Comparison of ENCODE assay signal across 24 cellular contexts in the genomic region with DNA sequence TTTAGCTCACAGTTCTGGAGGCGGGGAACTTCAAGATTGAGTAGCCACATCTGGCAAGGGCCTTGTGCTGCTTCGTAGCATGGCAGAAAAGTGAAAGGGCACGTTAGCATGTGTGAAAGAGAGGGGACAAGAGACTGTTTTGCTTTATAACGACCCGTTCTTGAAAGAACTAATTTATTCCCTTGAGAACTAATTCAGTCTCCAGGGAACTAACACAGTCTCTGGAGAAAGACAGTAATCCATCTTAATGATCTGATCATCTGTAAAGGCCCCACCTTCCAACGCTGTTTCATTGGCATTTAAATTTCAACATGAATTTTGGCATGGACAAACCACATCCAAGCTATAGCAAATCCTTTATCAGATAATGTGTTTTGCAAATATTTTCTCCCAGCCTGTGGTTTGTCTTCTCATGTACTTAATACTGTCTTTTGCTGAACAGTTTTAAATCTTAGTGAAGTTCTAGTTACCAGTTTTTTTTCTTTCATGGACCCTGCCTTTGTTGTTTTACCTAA. TPM values are rescaled to one million over a fixed set of nuclear protein-coding genes. Genes with fewer than 3 reads are reported as not detected.
DNase-seq lines count a peak whose midpoint lies in the region; ATAC-seq lines count a peak whose summit lies in the region.
"Had no signal": no experiment of that assay in that cellular context is flagged by ENCODE, and none has a peak within 500 bp of the region (broad histone marks: within the 10 kb centered on the region; RNA-seq: fewer than 3 reads in every experiment).

No MANE protein-coding gene starts in this region.

- H3K4me2 ChIP-seq in Karpas-422 (ENCODE audit: low read depth, low read length, poor library complexity, severe bottlenecking), result no peak overlapping the region
- H3K4me2 ChIP-seq: SK-N-SH had no signal

- peaks cover 14% of the 10 kb centered on the region for H3K36me3 Mint-ChIP-seq in activated naive CD8-positive, alpha-beta T cell
- H3K36me3 Mint-ChIP-seq in activated naive CD8-positive, alpha-beta T cell treated with anti-CD3 and anti-CD28 coated beads for 36 hours, result peaks cover 41% of the 10 kb centered on the region
- H3K36me3 Mint-ChIP-seq in activated naive CD8-positive, alpha-beta T cell treated with anti-CD3 and anti-CD28 coated beads, Interleukin-2, amount 50 U/mL, for 24 hours (ENCODE audit: low read depth), result peaks cover 60% of the 10 kb centered on the region

- no peaks in the 10 kb centered on the region for H3K9me2 ChIP-seq in Karpas-422 (replicated peaks; ENCODE audit: insufficient read depth, low read length)
- H3K9me2 ChIP-seq: SK-N-SH had no signal

- H3K9me3 Mint-ChIP-seq in activated naive CD8-positive, alpha-beta T cell (ENCODE audit: low read depth), result no peaks in the 10 kb centered on the region
- no peaks in the 10 kb centered on the region for H3K9me3 Mint-ChIP-seq in activated naive CD8-positive, alpha-beta T cell treated with anti-CD3 and anti-CD28 coated beads for 36 hours
- H3K9me3 Mint-ChIP-seq in activated naive CD8-positive, alpha-beta T cell treated with anti-CD3 and anti-CD28 coated beads, Interleukin-2, amount 50 U/mL, for 24 hours, result no peaks in the 10 kb centered on the region
- H3K9me3 Mint-ChIP-seq: CD8-positive, alpha-beta memory T cell; H9; HFFc6 had no signal

- no peak for ATAC-seq in activated naive CD8-positive, alpha-beta T cell treated with anti-CD3 and anti-CD28 coated beads, Interleukin-2, amount 50 U/mL, for 24 hours
- ATAC-seq in HG03135 (IDR thresholded peaks at IDR 0.05; ENCODE audit: unreplicated experiment), result no peak

- no peaks in the 10 kb centered on the region for H3K9me3 ChIP-seq in Karpas-422 (ENCODE audit: low read length)
- H3K9me3 ChIP-seq: SK-N-SH had no signal

- peaks cover 8% of the 10 kb centered on the region; the same call in 1 of the 2 replicates for H3K4me1 ChIP-seq in Karpas-422 (ENCODE audit: low read length)

- H3K4me3 Mint-ChIP-seq in activated naive CD8-positive, alpha-beta T cell, result no peak overlapping the region
- H3K4me3 Mint-ChIP-seq in activated naive CD8-positive, alpha-beta T cell treated with anti-CD3 and anti-CD28 coated beads for 36 hours, result no peak overlapping the region
- H3K4me3 Mint-ChIP-seq in activated naive CD8-positive, alpha-beta T cell treated with anti-CD3 and anti-CD28 coated beads, Interleukin-2, amount 50 U/mL, for 24 hours, result no peak overlapping the region
- H3K4me3 Mint-ChIP-seq: B cell; CD8-positive, alpha-beta memory T cell; H9; HFFc6 had no signal

- peak overlapping the region; percentile 1 for H3K27ac Mint-ChIP-seq in activated naive CD8-positive, alpha-beta T cell
- no peak overlapping the region for H3K27ac Mint-ChIP-seq in activated naive CD8-positive, alpha-beta T cell treated with anti-CD3 and anti-CD28 coated beads for 36 hours
- peak overlapping the region; percentile 31 for H3K27ac Mint-ChIP-seq in activated naive CD8-positive, alpha-beta T cell treated with anti-CD3 and anti-CD28 coated beads, Interleukin-2, amount 50 U/mL, for 24 hours
- H3K27ac Mint-ChIP-seq: B cell, H9, HFFc6 had no signal

- peaks cover 41% of the 10 kb centered on the region for H3K36me3 ChIP-seq in Karpas-422 (ENCODE audit: insufficient read depth, low read length)

- H3K27me3 ChIP-seq in Karpas-422 (ENCODE audit: low read length), result no peaks in the 10 kb centered on the region

- H2AFZ ChIP-seq in Karpas-422 (ENCODE audit: low read length), result no peak overlapping the region
- H2AFZ ChIP-seq: GM23248 had no signal

- no peak overlapping the region for H3K4me3 ChIP-seq in Karpas-422 (ENCODE audit: low read length)
- H3K4me3 ChIP-seq: GM23248 had no signal

- H3K4me1 Mint-ChIP-seq in activated naive CD8-positive, alpha-beta T cell (ENCODE audit: low read depth), result peaks cover 10% of the 10 kb centered on the region
- H3K4me1 Mint-ChIP-seq in activated naive CD8-positive, alpha-beta T cell treated with anti-CD3 and anti-CD28 coated beads for 36 hours, result peaks cover 19% of the 10 kb centered on the region
- H3K4me1 Mint-ChIP-seq in activated naive CD8-positive, alpha-beta T cell treated with anti-CD3 and anti-CD28 coated beads, Interleukin-2, amount 50 U/mL, for 24 hours, result peaks cover 11% of the 10 kb centered on the region
- H3K4me1 Mint-ChIP-seq: H9 had no signal

- H3K27me3 Mint-ChIP-seq in activated naive CD8-positive, alpha-beta T cell, result no peaks in the 10 kb centered on the region
- no peaks in the 10 kb centered on the region for H3K27me3 Mint-ChIP-seq in activated naive CD8-positive, alpha-beta T cell treated with anti-CD3 and anti-CD28 coated beads for 36 hours
- H3K27me3 Mint-ChIP-seq in activated naive CD8-positive, alpha-beta T cell treated with anti-CD3 and anti-CD28 coated beads, Interleukin-2, amount 50 U/mL, for 24 hours, result no peaks in the 10 kb centered on the region
- H3K27me3 Mint-ChIP-seq: B cell; CD8-positive, alpha-beta memory T cell had no signal

- H3K27ac ChIP-seq in substantia nigra (ENCODE audit: low read depth, low read length, poor library complexity, severe bottlenecking) (no peak overlapping the region), Karpas-422 (ENCODE audit: low read length) (no peak overlapping the region)
- H3K27ac ChIP-seq: C4-2B, GM23248 had no signal

- peaks cover 56% of the 10 kb centered on the region for H3K79me2 ChIP-seq in Karpas-422 (ENCODE audit: low read length)

- no peaks in the 10 kb centered on the region; the same call in 1 of the 2 replicates for H4K20me1 ChIP-seq in Karpas-422 (ENCODE audit: insufficient read depth, low read depth, low read length)

- H3K9ac ChIP-seq in Karpas-422 (ENCODE audit: low read length), result no peak overlapping the region
- H3K9ac ChIP-seq: GM23248, SK-N-SH had no signal

- no peak for DNase-seq in activated naive CD8-positive, alpha-beta T cell treated with anti-CD3 and anti-CD28 coated beads for 36 hours
- DNase-seq in activated naive CD8-positive, alpha-beta T cell treated with anti-CD3 and anti-CD28 coated beads, Interleukin-2, amount 50 U/mL, for 24 hours, result no peak
- DNase-seq in iris pigment epithelial cell (ENCODE audit: low read depth) (peak; percentile 11), substantia nigra (lab: John Stamatoyannopoulos, UW) (no peak), SIG-M5 (lab: John Stamatoyannopoulos, UW) (no peak), Karpas-422 (no peak)
- DNase-seq: Calu3; CD8-positive, alpha-beta memory T cell; GM23248; H9; HFFc6; IMR-90; KG1; MM.1S; NCI-H1694 treated with DMSO at 0.1 percent for 48 hours; NCI-H2081; NCI-H2171 treated with DMSO at 0.1 percent for 48 hours; NCI-H345; NCI-H510A treated with DMSO at 0.1 percent for 48 hours; SK-N-SH had no signal

RNA-seq across cellular contexts. Expression of gene MTR, which starts 26.1 kb away (rescaled TPM):
- 10 to 100 TPM; 60.2 to 62.8 TPM for total RNA-seq in activated naive CD8-positive, alpha-beta T cell treated with anti-CD3 and anti-CD28 coated beads for 36 hours
- total RNA-seq in Karpas-422 (2014; rRNA removed; shearing (Covaris generic); ENCODE audit: low replicate concordance), result 19.4 and 21.6 TPM in 2 replicates
